In genomic region chr2:213789940-213790339, GRCh38 we compare ENCODE assay signal across 11 cellular contexts.
"Had no signal": no experiment of that assay in that cellular context is flagged by ENCODE, and none has a peak within 500 bp of the region (broad histone marks: within the 10 kb centered on the region; RNA-seq: fewer than 3 reads in every experiment).

No MANE protein-coding gene starts in this region.

- FAIRE-seq: H1, H54 had no signal

- H3K9me3 ChIP-seq: HAP-1 had no signal

- H3K27ac ChIP-seq: GM23248 had no signal

- H3K4me2 ChIP-seq: GM23338 had no signal

- H3K4me3 ChIP-seq: GM23248, GM23338, HAP-1 had no signal

- ATAC-seq: GM23338, HCT116 had no signal

- DNase-seq: GM23248, GOT3, H7, H9, HCEC 1CT, HFFc6 had no signal

- H3K9ac ChIP-seq: GM23248 had no signal

- H3K36me3 ChIP-seq: HAP-1 had no signal

- H2AFZ ChIP-seq: GM23248, GM23338 had no signal
